8 cellular contexts compared by ENCODE assay signal in genomic region chr11:95231126-95231880, GRCh38. TPM values are rescaled to one million over a fixed set of nuclear protein-coding genes. Genes with fewer than 3 reads are reported as not detected.
DNase-seq lines count a peak whose midpoint lies in the region; ATAC-seq and TF ChIP-seq lines count a peak whose summit lies in the region.

Gene SESN3 (minus strand): TSS chr11:95231202. CDS start chr11:95230860, 342 bp downstream.

- TF ChIP-seq POLR2A in suprapubic skin (IDR thresholded peaks at IDR 0.05), result peak in 1 of 2 donors; percentile 23

- H3K36me3 Mint-ChIP-seq in activated naive CD4-positive, alpha-beta T cell treated with anti-CD3 and anti-CD28 coated beads, Interleukin-2, amount 50 U/mL, for 72 hours, result peaks cover 4 to 6% of the 10 kb centered on the region in 2 donors

- H3K27me3 ChIP-seq in suprapubic skin, result no peaks in the 10 kb centered on the region

- peak; percentile 96 for ATAC-seq in HG02610 (IDR thresholded peaks at IDR 0.05; ENCODE audit: unreplicated experiment)
- ATAC-seq in activated naive CD4-positive, alpha-beta T cell treated with anti-CD3 and anti-CD28 coated beads, Interleukin-2, amount 50 U/mL, for 72 hours, result peak; percentile 90 to 93

- H3K36me3 ChIP-seq in suprapubic skin, result no peaks in the 10 kb centered on the region

- H3K4me1 ChIP-seq in suprapubic skin, result peaks cover 37% of the 10 kb centered on the region

- under 1% methylated on average over 15 of the region's 40 CpGs for WGBS in suprapubic skin

- no peak for TF ChIP-seq EP300 in suprapubic skin (IDR thresholded peaks at IDR 0.05)

- H3K9me3 Mint-ChIP-seq in activated naive CD4-positive, alpha-beta T cell treated with anti-CD3 and anti-CD28 coated beads, Interleukin-2, amount 50 U/mL, for 72 hours, result peaks cover 0 to 4% of the 10 kb centered on the region in 2 donors

- peak; percentile 93 for DNase-seq in GM10248 (ENCODE audit: extremely low spot score)
- peak; percentile 100 for DNase-seq in NCI-H1092 treated with DMSO at 0.1 percent for 48 hours (lab: John Stamatoyannopoulos, UW)
- DNase-seq in SKM-1 treated with dmso at 0.1 percent for 144 hours (lab: John Stamatoyannopoulos, UW; ENCODE audit: unreplicated experiment), result peak; percentile 99
- peak; percentile 96 to 99 for DNase-seq in activated naive CD4-positive, alpha-beta T cell treated with anti-CD3 and anti-CD28 coated beads, Interleukin-2, amount 50 U/mL, for 72 hours (ENCODE audit: low spot score in 2 of 2)
- peak; percentile 98 for DNase-seq in glomerular visceral epithelial cell (ENCODE audit: extremely low spot score)
- peak; percentile 99 for DNase-seq in occipital lobe (lab: John Stamatoyannopoulos, UW)
- peak; percentile 99 for DNase-seq in suprapubic skin (ENCODE audit: low spot score in 2 of 2)

- H3K27ac Mint-ChIP-seq in activated naive CD4-positive, alpha-beta T cell treated with anti-CD3 and anti-CD28 coated beads, Interleukin-2, amount 50 U/mL, for 72 hours, result peak within 1 kb of the TSS; percentile 87 to 92

- POLR2A ChIA-PET in GM10248 (lab: Yijun Ruan, JAX), result interaction anchor here (0.7 to 1.7 kb wide), 9 partner anchors 14 to 1158 kb away, joined by 3 to 10 read pairs (median 4); partner anchors contain the start of genes CCDC82, FAM76B, JRKL and MTMR2

- peak within 1 kb of the TSS; percentile 96 for H3K4me3 ChIP-seq in suprapubic skin

- CTCF ChIA-PET in GM10248 (lab: Yijun Ruan, JAX), result interaction anchor here (0.9 to 4.1 kb wide), 13 partner anchors 10 to 535 kb away, joined by 3 to 19 read pairs (median 4); no protein-coding TSS in a partner anchor

- TF ChIP-seq CTCF in GM10248 (IDR thresholded peaks at IDR 0.05; ENCODE audit: control extremely low read depth, extremely low read depth, low read depth, missing control alignments) (no peak), suprapubic skin (IDR thresholded peaks at IDR 0.05) (no peak)

- H3K9me3 ChIP-seq in suprapubic skin, result no peaks in the 10 kb centered on the region

- peak within 1 kb of the TSS; percentile 92 for H3K27ac ChIP-seq in suprapubic skin

RNA-seq across cellular contexts. Expression of gene SESN3, which starts in this region (rescaled TPM):
- total RNA-seq in activated naive CD4-positive, alpha-beta T cell treated with anti-CD3 and anti-CD28 coated beads, Interleukin-2, amount 50 U/mL, for 72 hours, result 10 to 100 TPM; 20.5 to 26.9 TPM
- 86.1 TPM for total RNA-seq in occipital lobe
- 10 to 100 TPM; 27.6 to 41.0 (median 32.1) TPM for total RNA-seq in suprapubic skin

Comparison
In these comparisons a context has a peak if more than half of its experiments do, and no peak if none do; other contexts are left out.
1. Peak in every context shown above with its lines: DNase-seq, ATAC-seq, H3K4me3 ChIP-seq and H3K27ac ChIP-seq.